ENCODE assay signal across 20 cellular contexts in genomic region chr14:63594455-63595372, GRCh38. TPM values are rescaled to one million over a fixed set of nuclear protein-coding genes. Genes with fewer than 3 reads are reported as not detected.
DNase-seq lines count a peak whose midpoint lies in the region; ATAC-seq, FAIRE-seq and TF ChIP-seq lines count a peak whose summit lies in the region.
"Had no signal": no experiment of that assay in that cellular context is flagged by ENCODE, and none has a peak within 500 bp of the region (broad histone marks: within the 10 kb centered on the region; RNA-seq: fewer than 3 reads in every experiment).

No MANE protein-coding gene starts in this region.

- H3K4ac ChIP-seq in H1 (replicated peaks; ENCODE audit: insufficient read length, low read depth, low read length), result no peak overlapping the region

- no peak overlapping the region for H2BK12ac ChIP-seq in H1 (ENCODE audit: low read depth, low read length)

- no peaks in the 10 kb centered on the region for H3K79me1 ChIP-seq in H1 (ENCODE audit: low read depth, low read length)

- TF ChIP-seq CTCF in GM06990 (IDR thresholded peaks at IDR 0.05; ENCODE audit: insufficient read depth, low read length, poor library complexity, severe bottlenecking) (no peak), H1 (IDR thresholded peaks at IDR 0.05; ENCODE audit: control extremely low read depth in 1 of 3, insufficient read depth in 1 of 3, low read depth in 1 of 3, low read length in 3 of 3) (no peak), HepG2 (CRISPR knock-in tag; IDR thresholded peaks at IDR 0.05) (no peak)

- intact Hi-C loops in HepG2 (cut with micrococcal nuclease; ENCODE audit: unreplicated experiment), result no loop called here

- no peak overlapping the region for H3K27ac ChIP-seq in H1 (ENCODE audit: low read depth, low read length)
- no peak overlapping the region for H3K27ac ChIP-seq in HepG2 (ENCODE audit: extremely low read length, insufficient read depth, low read length)

- no peak overlapping the region for H2BK5ac ChIP-seq in H1 (ENCODE audit: low read depth, low read length)

- H2BK20ac ChIP-seq in H1 (ENCODE audit: low read length), result no peak overlapping the region

- no peak overlapping the region; the same call in 1 of the 2 replicates for H4K8ac ChIP-seq in H1 (ENCODE audit: extremely low read depth, insufficient read depth, low read length)

- H3K4me1 Mint-ChIP-seq in T-cell, result peaks cover 0 to 2% (median 0%) of the 10 kb centered on the region in 3 donors
- H3K4me1 Mint-ChIP-seq: B cell had no signal

- H3K9me3 ChIP-seq in H1 (ENCODE audit: insufficient read depth in 2 of 2, low read depth in 1 of 2, low read length in 1 of 2), result peaks cover 23 to 28% of the 10 kb centered on the region in 2 experiments
- no peaks in the 10 kb centered on the region for H3K9me3 ChIP-seq in HepG2 (ENCODE audit: low read length)

- DNase-seq in GM06990 (ENCODE audit: extremely low read depth, insufficient read length) (peak; percentile 8), H1 (ENCODE audit: low read depth in 1 of 2, low spot score in 2 of 2) (no peak), HepG2 (ENCODE audit: low spot score) (no peak), DMS53 treated with DMSO at 0.1 percent for 48 hours (lab: John Stamatoyannopoulos, UW; ENCODE audit: unreplicated experiment) (no peak), NCI-H2029 treated with DMSO at 0.1 percent for 48 hours (lab: John Stamatoyannopoulos, UW) (no peak), NCI-H774 (lab: John Stamatoyannopoulos, UW) (no peak), T-cell (no peak)
- DNase-seq in stimulated activated naive CD8-positive, alpha-beta T cell treated with anti-CD3 and anti-CD28 coated beads, Interleukin-15, Interleukin-2, amounts not matched to agents 100 U/mL and 50 U/mL, for 24 hours, result no peak
- DNase-seq: 8988T; ACHN; C1 segment of cervical spinal cord; Calu3; CD4-positive, alpha-beta T cell; DMS 273 treated with DMSO at 0.1 percent for 48 hours; DMS79; HCEC 1CT; HFFc6 had no signal

- no peak for ATAC-seq in HepG2
- peak; percentile 23 for ATAC-seq in stimulated activated naive CD8-positive, alpha-beta T cell treated with anti-CD3 and anti-CD28 coated beads, Interleukin-15, Interleukin-2, amounts not matched to agents 100 U/mL and 50 U/mL, for 24 hours
- ATAC-seq in T-cell (replicated peaks in 1 of 4), result no peak

- in situ Hi-C loops in HepG2 (cut with HindIII; ENCODE audit: extremely low pct_ligation_motif_present, low pct_unique_long_range_greater_than_20kb), result no loop called here

- no peak overlapping the region for H2BK15ac ChIP-seq in H1 (ENCODE audit: low read length)

- no peaks in the 10 kb centered on the region for H3K23me2 ChIP-seq in H1 (ENCODE audit: low read depth, low read length)

- H3K4me1 ChIP-seq in H1 (replicated peaks in 1 of 4; ENCODE audit: control insufficient read depth in 3 of 4, insufficient read depth in 4 of 4, low read length in 3 of 4) (no peaks in the 10 kb centered on the region), HepG2 (ENCODE audit: insufficient read depth, low read length) (no peaks in the 10 kb centered on the region)

- H3K36me3 Mint-ChIP-seq in T-cell, result peaks cover 45% of the 10 kb centered on the region

- H3K9ac ChIP-seq in H1 (replicated peaks in 1 of 4; ENCODE audit: extremely low read depth in 1 of 4, low read depth in 3 of 4, low read length in 3 of 4), result no peak overlapping the region
- no peak overlapping the region for H3K9ac ChIP-seq in HepG2 (ENCODE audit: insufficient read depth, low read depth, low read length)

- WGBS in H1 (ENCODE audit: extremely low coverage in 1 of 2, insufficient coverage in 1 of 2, insufficient read length in 1 of 2, insufficient replicate concordance in 2 of 2, low coverage in 1 of 2, low lambda C conversion rate in 2 of 2, missing lambda C conversion rate in 1 of 2), 2 experiments, result 96% methylated on average over 47 of the region's 53 CpGs; no CpG with 5 or more reads in 1 of the 2 experiments
- WGBS in HepG2 (ENCODE audit: low lambda C conversion rate), result 98% methylated on average over 35 of the region's 53 CpGs

- FAIRE-seq in H1 (lab: Jason Lieb, UNC), result no peak
- FAIRE-seq in HepG2 (lab: Jason Lieb, UNC), result no peak
- FAIRE-seq: GM12892, GM19239 had no signal

- no peak overlapping the region for H2BK120ac ChIP-seq in H1 (replicated peaks; ENCODE audit: low read depth, low read length)

- H2AFZ ChIP-seq in H1 (ENCODE audit: low read length) (no peak overlapping the region), HepG2 (ENCODE audit: low read length) (no peak overlapping the region)

- H3K4me3 Mint-ChIP-seq in T-cell, result no peak overlapping the region
- H3K4me3 Mint-ChIP-seq: B cell; CD4-positive, alpha-beta T cell; HFFc6 had no signal

- TF ChIP-seq POLR2A in H1 (IDR thresholded peaks at IDR 0.05; ENCODE audit: control extremely low read depth in 1 of 2, low read depth in 2 of 2, low read length in 2 of 2) (no peak), HepG2 (IDR thresholded peaks at IDR 0.05; ENCODE audit: insufficient read depth in 1 of 2, low read depth in 2 of 2, low read length in 2 of 2) (no peak)

- H3K27me3 Mint-ChIP-seq in T-cell, result no peaks in the 10 kb centered on the region
- H3K27me3 Mint-ChIP-seq: B cell; CD4-positive, alpha-beta T cell had no signal

- H3K36me3 ChIP-seq in GM06990 (ENCODE audit: control insufficient read depth, insufficient read depth, low read length) (peaks cover 1% of the 10 kb centered on the region; the same call in 1 of the 2 replicates), H1 (ENCODE audit: control insufficient read depth in 2 of 4, insufficient read depth in 4 of 4, low read length in 3 of 4) (peaks cover 0 to 29% (median 14%) of the 10 kb centered on the region in 4 experiments; a peak in 7 of 8 replicates), HepG2 (replicated peaks in 1 of 2; ENCODE audit: control insufficient read depth in 1 of 2, insufficient read depth in 2 of 2, low read length in 2 of 2) (peaks cover 10 to 18% of the 10 kb centered on the region in 2 experiments)

- H3K27ac Mint-ChIP-seq in T-cell, result no peak overlapping the region
- H3K27ac Mint-ChIP-seq: B cell; CD4-positive, alpha-beta T cell; HFFc6 had no signal

- H4K20me1 ChIP-seq in H1 (replicated peaks in 1 of 2; ENCODE audit: control insufficient read depth in 1 of 2, insufficient read depth in 2 of 2, low read length in 2 of 2), result no peaks in the 10 kb centered on the region
- no peaks in the 10 kb centered on the region for H4K20me1 ChIP-seq in HepG2 (ENCODE audit: insufficient read depth, low read length)

- no peak overlapping the region for H3K14ac ChIP-seq in H1 (ENCODE audit: insufficient read length)

- BruUV-seq in HepG2 (replicated peaks; lab: Mats Ljungman, UMichigan), result no TSS peak

- CTCF ChIA-PET in H1 (lab: Charles Lee; ENCODE audit: partially characterized antibody) (interaction anchor here (0.5 to 1.5 kb wide), 2 partner anchors 21 to 224 kb away, joined by 3 read pairs; no protein-coding TSS in a partner anchor), HepG2 (lab: Yijun Ruan, JAX; ENCODE audit: low intra/inter-chr PET ratio, low total read pairs) (no interaction called here), T-cell (lab: Charles Lee) (no interaction called here)

- no peak overlapping the region for H3K23ac ChIP-seq in H1 (ENCODE audit: insufficient read length)

- POLR2A ChIA-PET in H1 (lab: Charles Lee; ENCODE audit: partially characterized antibody), result interaction anchor here (0.6 to 1.8 kb wide), 3 partner anchors 9 to 52 kb away, joined by 3 to 6 read pairs (median 3); partner anchors contain the start of gene PPP2R5E
- POLR2A ChIA-PET in HepG2 (lab: Yijun Ruan, JAX), result no interaction called here
- POLR2A ChIA-PET in T-cell (lab: Charles Lee), result no interaction called here

- TF ChIP-seq RAD21 in H1 (IDR thresholded peaks at IDR 0.05 in 1 of 2, conservative IDR thresholded peaks at IDR 0.05 in 1 of 2; ENCODE audit: low read depth in 2 of 2, low read length in 2 of 2) (no peak), HepG2 (CRISPR knock-in tag; IDR thresholded peaks at IDR 0.05) (no peak)

- no peak overlapping the region for H4K5ac ChIP-seq in H1 (ENCODE audit: insufficient read length, low read depth, low read length)

- TF ChIP-seq EP300 in H1 (IDR thresholded peaks at IDR 0.05; ENCODE audit: borderline replicate concordance in 1 of 2, low read depth in 2 of 2, low read length in 2 of 2) (no peak), HepG2 (IDR thresholded peaks at IDR 0.05; ENCODE audit: low read depth in 2 of 2, low read length in 2 of 2) (no peak), HepG2 (CRISPR knock-in tag; IDR thresholded peaks at IDR 0.05; ENCODE audit: borderline replicate concordance) (no peak)

- H3K27me3 ChIP-seq in GM06990 (replicated peaks; ENCODE audit: control insufficient read depth, insufficient read depth, low read length), result no peaks in the 10 kb centered on the region
- no peaks in the 10 kb centered on the region for H3K27me3 ChIP-seq in H1 (replicated peaks in 1 of 4; ENCODE audit: control insufficient read depth in 3 of 4, extremely low read depth in 1 of 4, insufficient read depth in 3 of 4, low read length in 3 of 4)
- H3K27me3 ChIP-seq in HepG2 (ENCODE audit: control insufficient read depth in 1 of 2, insufficient read depth in 2 of 2, low read length in 2 of 2), result no peaks in the 10 kb centered on the region

- H3K79me2 ChIP-seq in H1 (ENCODE audit: control insufficient read depth in 1 of 2, insufficient read depth in 2 of 2, low read length in 2 of 2) (no peaks in the 10 kb centered on the region), HepG2 (ENCODE audit: insufficient read depth, low read length) (no peaks in the 10 kb centered on the region)

- H3K4me2 ChIP-seq in H1 (ENCODE audit: insufficient read depth in 1 of 2, low read depth in 2 of 2, low read length in 2 of 2) (no peak overlapping the region), HepG2 (ENCODE audit: low read depth, low read length) (no peak overlapping the region)

- no peak overlapping the region for H4K91ac ChIP-seq in H1 (replicated peaks; ENCODE audit: insufficient read length, low read length)

- H3K18ac ChIP-seq in H1 (ENCODE audit: extremely low read depth, low read length), result no peak overlapping the region

- no peak overlapping the region for H2AK5ac ChIP-seq in H1 (ENCODE audit: low read depth, low read length)

- peaks cover 7 to 26% (median 14%) of the 10 kb centered on the region in 3 donors for H3K9me3 Mint-ChIP-seq in T-cell

- H3K4me3 ChIP-seq in GM06990 (replicated peaks; ENCODE audit: low read depth, low read length), result no peak overlapping the region
- H3K4me3 ChIP-seq in H1 (ENCODE audit: extremely low read depth in 1 of 4, insufficient read depth in 2 of 4, low read depth in 3 of 4, low read length in 4 of 4), result no peak overlapping the region
- H3K4me3 ChIP-seq in HepG2 (replicated peaks in 1 of 3; ENCODE audit: insufficient read depth in 1 of 3, low read depth in 2 of 3, low read length in 3 of 3), result no peak overlapping the region

- H3K56ac ChIP-seq in H1 (replicated peaks; ENCODE audit: insufficient read length, low read depth, low read length), result no peak overlapping the region

RNA-seq across cellular contexts. Expression of gene WDR89, which starts 47.0 kb away (rescaled TPM):
- total RNA-seq in H1 (2021; fragmentation: NEBNext Ultra II Directional; extraction: Animal tissue kit (Norgen Biotek cat#: 25700)), result 32.0 and 32.9 TPM in 2 replicates
- polyA plus RNA-seq in H1 (2011; rRNA removed), result 4.1 and 8.3 TPM in 2 replicates
- 11.5 TPM for polyA plus RNA-seq in H1 (2011; cell fraction: cytosol; rRNA removed)
- 2.4 TPM for polyA plus RNA-seq in H1 (2011; cell fraction: nucleus; rRNA removed)
- polyA plus RNA-seq in H1 (2012, experiment 1 of 2), result 13.2 to 26.1 TPM (median 16.1 TPM) in 4 replicates
- 1.6 TPM for polyA plus RNA-seq in H1 (2012, experiment 2 of 2)
- 16.3 TPM for polyA plus RNA-seq in H1 (2013, experiment 1 of 2)
- 17.1 TPM for polyA plus RNA-seq in H1 (2013, experiment 2 of 2)
- polyA minus RNA-seq in H1 (2011; rRNA and poly(A)+ RNA removed), result 18.4 and 23.0 TPM in 2 replicates
- 11.7 TPM for polyA minus RNA-seq in H1 (2011; cell fraction: cytosol; rRNA and poly(A)+ RNA removed)
- polyA minus RNA-seq in H1 (2011; cell fraction: nucleus; rRNA and poly(A)+ RNA removed), result 15.8 TPM
- 20.1 and 37.0 TPM in 2 replicates for total RNA-seq in HepG2 (2016; rRNA removed; fragmentation: Illumina TruSeq; extraction: Trizol)
- 13.0 and 15.7 TPM in 2 replicates for total RNA-seq in HepG2 (2016; cell fraction: cytosol; rRNA removed; fragmentation: Illumina TruSeq; extraction: Trizol; ENCODE audit: low read depth)
- total RNA-seq in HepG2 (2016; cell fraction: insoluble cytoplasmic fraction; rRNA removed; fragmentation: Illumina TruSeq; extraction: Trizol), result 21.8 and 36.8 TPM in 2 replicates
- 14.1 and 17.0 TPM in 2 replicates for total RNA-seq in HepG2 (2016; cell fraction: membrane; rRNA removed; fragmentation: Illumina TruSeq; extraction: Trizol)
- 11.0 and 12.6 TPM in 2 replicates for total RNA-seq in HepG2 (2016; cell fraction: nucleus; rRNA removed; fragmentation: Illumina TruSeq; extraction: Trizol)
- 4.2 and 5.2 TPM in 2 replicates for polyA plus RNA-seq in HepG2 (2011; rRNA removed)
- 1.5 and 3.3 TPM in 2 replicates for polyA plus RNA-seq in HepG2 (2011; cell fraction: cytosol; rRNA removed)
- polyA plus RNA-seq in HepG2 (2011; cell fraction: nucleus; rRNA removed), result 1.2 and 2.2 TPM in 2 replicates
- polyA plus RNA-seq in HepG2 (2012), result 8.8 and 10.4 TPM in 2 replicates
- 0.91 and 0.95 TPM in 2 replicates for polyA plus RNA-seq in HepG2 (2016; cell fraction: cytosol; fragmentation: Illumina TruSeq; extraction: Trizol; ENCODE audit: low read depth)
- 19.5 and 21.1 TPM in 2 replicates for polyA plus RNA-seq in HepG2 (2016; cell fraction: insoluble cytoplasmic fraction; fragmentation: Illumina TruSeq; extraction: Trizol; ENCODE audit: low read depth)
- polyA plus RNA-seq in HepG2 (2016; cell fraction: membrane; fragmentation: Illumina TruSeq; extraction: Trizol; ENCODE audit: low read depth), result 3.0 and 3.7 TPM in 2 replicates
- 11.3 and 13.0 TPM in 2 replicates for polyA plus RNA-seq in HepG2 (2016; cell fraction: nucleus; fragmentation: Illumina TruSeq; extraction: Trizol; ENCODE audit: insufficient read depth, low read depth)
- 4.7 and 6.7 TPM in 2 replicates for polyA minus RNA-seq in HepG2 (2011; rRNA and poly(A)+ RNA removed; ENCODE audit: low replicate concordance)
- 7.7 and 9.3 TPM in 2 replicates for polyA minus RNA-seq in HepG2 (2011; cell fraction: cytosol; rRNA and poly(A)+ RNA removed)
- 9.4 and 10.9 TPM in 2 replicates for polyA minus RNA-seq in HepG2 (2011; cell fraction: nucleus; rRNA and poly(A)+ RNA removed)
- total RNA-seq in T-cell, result 10 to 100 TPM; 12.1 to 31.3 (median 25.7) TPM

RNA-seq across cellular contexts. Expression of gene PPP2R5E, which starts 51.5 kb away (rescaled TPM):
- 59.6 and 64.6 TPM in 2 replicates for total RNA-seq in H1 (2021; fragmentation: NEBNext Ultra II Directional; extraction: Animal tissue kit (Norgen Biotek cat#: 25700))
- polyA plus RNA-seq in H1 (2011; rRNA removed), result 4.9 and 6.8 TPM in 2 replicates
- polyA plus RNA-seq in H1 (2011; cell fraction: cytosol; rRNA removed), result 8.7 TPM
- polyA plus RNA-seq in H1 (2011; cell fraction: nucleus; rRNA removed), result 7.2 TPM
- polyA plus RNA-seq in H1 (2012, experiment 1 of 2), result 14.5 to 24.8 TPM (median 19.9 TPM) in 4 replicates
- 2.8 TPM for polyA plus RNA-seq in H1 (2012, experiment 2 of 2)
- polyA plus RNA-seq in H1 (2013, experiment 1 of 2), result 33.3 TPM
- 32.0 TPM for polyA plus RNA-seq in H1 (2013, experiment 2 of 2)
- polyA minus RNA-seq in H1 (2011; rRNA and poly(A)+ RNA removed), result 20.9 and 27.1 TPM in 2 replicates
- 20.7 TPM for polyA minus RNA-seq in H1 (2011; cell fraction: cytosol; rRNA and poly(A)+ RNA removed)
- polyA minus RNA-seq in H1 (2011; cell fraction: nucleus; rRNA and poly(A)+ RNA removed), result 42.6 TPM
- 11.0 and 22.5 TPM in 2 replicates for total RNA-seq in HepG2 (2016; rRNA removed; fragmentation: Illumina TruSeq; extraction: Trizol)
- total RNA-seq in HepG2 (2016; cell fraction: cytosol; rRNA removed; fragmentation: Illumina TruSeq; extraction: Trizol; ENCODE audit: low read depth), result 3.9 and 4.8 TPM in 2 replicates
- total RNA-seq in HepG2 (2016; cell fraction: insoluble cytoplasmic fraction; rRNA removed; fragmentation: Illumina TruSeq; extraction: Trizol), result 10.3 and 22.7 TPM in 2 replicates
- total RNA-seq in HepG2 (2016; cell fraction: membrane; rRNA removed; fragmentation: Illumina TruSeq; extraction: Trizol), result 19.8 and 21.1 TPM in 2 replicates
- 15.6 and 17.0 TPM in 2 replicates for total RNA-seq in HepG2 (2016; cell fraction: nucleus; rRNA removed; fragmentation: Illumina TruSeq; extraction: Trizol)
- 6.4 and 8.9 TPM in 2 replicates for polyA plus RNA-seq in HepG2 (2011; rRNA removed)
- 2.7 and 5.2 TPM in 2 replicates for polyA plus RNA-seq in HepG2 (2011; cell fraction: cytosol; rRNA removed)
- polyA plus RNA-seq in HepG2 (2011; cell fraction: nucleus; rRNA removed), result 4.7 and 5.0 TPM in 2 replicates
- 13.6 and 14.4 TPM in 2 replicates for polyA plus RNA-seq in HepG2 (2012)
- 4.4 and 5.3 TPM in 2 replicates for polyA plus RNA-seq in HepG2 (2016; cell fraction: cytosol; fragmentation: Illumina TruSeq; extraction: Trizol; ENCODE audit: low read depth)
- 31.8 and 35.2 TPM in 2 replicates for polyA plus RNA-seq in HepG2 (2016; cell fraction: insoluble cytoplasmic fraction; fragmentation: Illumina TruSeq; extraction: Trizol; ENCODE audit: low read depth)
- 17.1 TPM in 2 replicates for polyA plus RNA-seq in HepG2 (2016; cell fraction: membrane; fragmentation: Illumina TruSeq; extraction: Trizol; ENCODE audit: low read depth)
- 17.7 and 18.9 TPM in 2 replicates for polyA plus RNA-seq in HepG2 (2016; cell fraction: nucleus; fragmentation: Illumina TruSeq; extraction: Trizol; ENCODE audit: insufficient read depth, low read depth)
- 7.8 and 8.6 TPM in 2 replicates for polyA minus RNA-seq in HepG2 (2011; rRNA and poly(A)+ RNA removed; ENCODE audit: low replicate concordance)
- 21.7 and 25.6 TPM in 2 replicates for polyA minus RNA-seq in HepG2 (2011; cell fraction: cytosol; rRNA and poly(A)+ RNA removed)
- polyA minus RNA-seq in HepG2 (2011; cell fraction: nucleus; rRNA and poly(A)+ RNA removed), result 29.4 and 30.6 TPM in 2 replicates
- total RNA-seq in T-cell, result 10 to 100 TPM; 35.5 to 45.1 (median 40.6) TPM
